8 cellular contexts compared by ENCODE assay signal in genomic region chr22:45212992-45213751, GRCh38. TPM values are rescaled to one million over a fixed set of nuclear protein-coding genes. Genes with fewer than 3 reads are reported as not detected.
DNase-seq lines count a peak whose midpoint lies in the region; ATAC-seq and TF ChIP-seq lines count a peak whose summit lies in the region.

No MANE protein-coding gene starts in this region.

- peaks cover 36 to 81% (median 49%) of the 10 kb centered on the region in 10 experiments for H3K4me1 ChIP-seq in BLaER1 treated with 17β-estradiol and CSF1 and Interleukin-3, amounts not matched to agents 10 nM and 100 nM
- H3K4me1 ChIP-seq in ovary (ENCODE audit: insufficient read depth) = peaks cover 8% of the 10 kb centered on the region

- H3K36me3 ChIP-seq in BLaER1 treated with 17β-estradiol and CSF1 and Interleukin-3, amounts not matched to agents 10 nM and 100 nM = peaks cover 21 to 66% (median 46%) of the 10 kb centered on the region in 11 experiments
- no peaks in the 10 kb centered on the region for H3K36me3 ChIP-seq in ovary

- 50 to 53% (median 52%) methylated on average over 22 of the region's 22 CpGs for WGBS in ovary, 3 donors

- TF ChIP-seq POLR2A in ovary (IDR thresholded peaks at IDR 0.05) = no peak

- peak overlapping the region; percentile 53 to 99 (median 80) for H3K4me2 ChIP-seq in BLaER1 treated with 17β-estradiol and CSF1 and Interleukin-3, amounts not matched to agents 10 nM and 100 nM

- no peak for TF ChIP-seq CTCF in fibroblast of mammary gland (conservative IDR thresholded peaks at IDR 0.05; ENCODE audit: control insufficient read depth, insufficient read depth, low read depth, low read length)
- no peak for TF ChIP-seq CTCF in ovary (IDR thresholded peaks at IDR 0.05)

- no peaks in the 10 kb centered on the region for H3K27me3 ChIP-seq in BLaER1 treated with 17β-estradiol and CSF1 and Interleukin-3, amounts not matched to agents 10 nM and 100 nM
- H3K27me3 ChIP-seq in ovary = no peaks in the 10 kb centered on the region

- H3K9ac ChIP-seq in BLaER1 treated with 17β-estradiol and CSF1 and Interleukin-3, amounts not matched to agents 10 nM and 100 nM = peak overlapping the region in 10 of 11 experiments; percentile 22 to 76 (median 58); a peak in 18 of 22 replicates

- peak; percentile 18 for DNase-seq in SHP77 treated with DMSO at 0.1 percent for 48 hours (lab: John Stamatoyannopoulos, UW)
- DNase-seq in fibroblast of mammary gland (ENCODE audit: low read depth) = peak; percentile 87
- peak in 1 of 5 donors; percentile 34 for DNase-seq in ovary
- DNase-seq in kidney tubule cell (ENCODE audit: low spot score) = no peak
- no peak for DNase-seq in stimulated activated CD4-positive, alpha-beta T cell treated with anti-CD3 and anti-CD28 coated beads, Interleukin-4, amount 100 ng/mL, for 1 hour

- no peak for TF ChIP-seq EP300 in ovary (IDR thresholded peaks at IDR 0.05)

- H3K9me3 ChIP-seq in BLaER1 treated with 17β-estradiol and CSF1 and Interleukin-3, amounts not matched to agents 10 nM and 100 nM (replicated peaks in 1 of 11) = no peaks in the 10 kb centered on the region
- no peaks in the 10 kb centered on the region for H3K9me3 ChIP-seq in ovary

- peaks cover 39 to 100% (median 87%) of the 10 kb centered on the region in 11 experiments; a peak in 21 of 22 replicates for H4K20me1 ChIP-seq in BLaER1 treated with 17β-estradiol and CSF1 and Interleukin-3, amounts not matched to agents 10 nM and 100 nM

- ATAC-seq in GM21737 (IDR thresholded peaks at IDR 0.05; ENCODE audit: unreplicated experiment) (no peak), HG03432 (IDR thresholded peaks at IDR 0.05; ENCODE audit: unreplicated experiment) (no peak)

- intact Hi-C loops in ovary (cut with DNase I) = no loop called here

- peak overlapping the region; percentile 46 to 86 (median 73); a peak in 21 of 22 replicates for H3K27ac ChIP-seq in BLaER1 treated with 17β-estradiol and CSF1 and Interleukin-3, amounts not matched to agents 10 nM and 100 nM
- no peak overlapping the region for H3K27ac ChIP-seq in ovary

- H3K4me3 ChIP-seq in BLaER1 treated with 17β-estradiol and CSF1 and Interleukin-3, amounts not matched to agents 10 nM and 100 nM = peak overlapping the region in 4 of 10 experiments; percentile 29 to 42 (median 35); a peak in 6 of 20 replicates
- H3K4me3 ChIP-seq in fibroblast of mammary gland (ENCODE audit: control insufficient read depth, low read depth, low read length) (peak overlapping the region; percentile 39), ovary (peak overlapping the region; percentile 21)

RNA-seq across cellular contexts. Expression of gene KIAA0930, which starts 27.5 kb away (rescaled TPM):
- total RNA-seq in ovary = 10 to 100 TPM; 14.8 to 40.0 (median 33.9) TPM
- 10 to 100 TPM; 17.3 to 19.4 TPM for polyA plus RNA-seq in ovary

RNA-seq across cellular contexts. Expression of gene NUP50, which starts 49.4 kb away (rescaled TPM):
- total RNA-seq in ovary = 10 to 100 TPM; 35.8 to 58.6 (median 48.1) TPM
- 10 to 100 TPM; 12.4 to 24.0 TPM for polyA plus RNA-seq in ovary

Comparison
In these comparisons a context has a peak if more than half of its experiments do, and no peak if none do; other contexts are left out.
1. H3K27ac ChIP-seq: peak in BLaER1 treated with 17β-estradiol and CSF1 and Interleukin-3, amounts not matched to agents 10 nM and 100 nM (11 of 11); none in ovary (0 of 2).
2. DNase-seq: peak in SHP77 treated with DMSO at 0.1 percent for 48 hours (single experiment) and fibroblast of mammary gland (single experiment); none in kidney tubule cell (single experiment) and stimulated activated CD4-positive, alpha-beta T cell treated with anti-CD3 and anti-CD28 coated beads, Interleukin-4, amount 100 ng/mL, for 1 hour (single experiment).